In the genomic region with DNA sequence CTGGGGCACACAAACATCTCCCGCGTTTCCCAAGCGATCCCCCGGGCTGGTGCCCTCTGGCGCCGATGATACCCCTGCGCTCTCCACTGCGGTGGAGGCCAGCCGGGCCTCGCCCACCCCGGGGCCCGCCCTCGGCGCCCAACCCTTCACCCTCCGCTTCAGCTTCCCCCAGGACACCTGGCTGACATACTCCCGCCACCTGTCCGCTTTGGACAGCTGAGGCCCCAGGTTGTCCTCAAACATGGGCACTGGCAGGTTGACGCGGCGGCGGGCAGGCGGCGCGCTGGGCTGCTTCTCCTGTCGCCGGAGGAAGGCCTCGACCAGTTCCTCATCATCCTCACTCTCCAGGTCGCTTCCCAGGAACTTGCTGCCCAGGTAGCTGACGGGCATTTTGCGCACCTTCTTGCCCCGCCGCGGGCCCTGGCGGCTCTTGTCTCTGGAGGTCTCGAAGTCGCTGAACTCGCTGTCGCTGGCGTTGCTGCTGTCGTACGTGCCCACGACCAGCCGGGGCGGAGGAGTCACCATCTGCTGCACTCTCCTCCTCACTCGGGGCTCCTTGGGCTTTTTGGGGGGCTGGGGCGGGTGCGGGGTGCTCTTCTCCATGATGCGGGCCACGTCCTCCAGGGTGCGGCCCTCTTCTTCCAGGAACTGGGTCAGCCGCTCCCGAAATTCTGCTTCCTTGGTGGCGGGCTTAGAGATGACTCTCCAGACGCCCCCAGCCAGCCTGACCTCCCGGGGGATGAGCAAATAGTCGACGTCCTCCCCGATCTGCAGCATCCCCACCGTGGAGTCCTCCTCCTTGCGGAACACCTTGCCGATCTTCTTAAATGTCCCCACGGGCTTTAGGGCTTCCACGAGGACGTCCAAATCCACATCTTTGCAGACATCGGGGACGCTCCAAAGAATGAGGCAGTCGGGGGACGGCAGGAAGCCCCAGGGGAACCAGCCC, we compare ENCODE assay signal across 11 cellular contexts. TPM values are rescaled to one million over a fixed set of nuclear protein-coding genes. Genes with fewer than 3 reads are reported as not detected.
A peak's percentile ranks its signal among the peaks of the same experiment; 100 is the strongest.
DNase-seq lines count a peak whose midpoint lies in the region; ATAC-seq and TF ChIP-seq lines count a peak whose summit lies in the region.
"Had no signal": no experiment of that assay in that cellular context is flagged by ENCODE, and none has a peak within 500 bp of the region (broad histone marks: within the 10 kb centered on the region; RNA-seq: fewer than 3 reads in every experiment).

No MANE protein-coding gene starts in this region.

- ATAC-seq in Right ventricle myocardium superior (ENCODE audit: poor library complexity): no peak
- ATAC-seq: activated CD4-positive, CD25-positive, alpha-beta regulatory T cell treated with anti-CD3 and anti-CD28 coated beads, Interleukin-2, amount 50 U/mL, for 24 hours; HCT116 had no signal

- H3K27me3 Mint-ChIP-seq in neural crest cell (ENCODE audit: low read depth): peaks cover 17% of the 10 kb centered on the region

- H3K36me3 ChIP-seq in cardiac muscle cell (no peaks in the 10 kb centered on the region), vagina (no peaks in the 10 kb centered on the region)

- peak overlapping the region; percentile 96 for H3K4me3 Mint-ChIP-seq in neural crest cell

- H3K9me3 ChIP-seq in cardiac muscle cell (ENCODE audit: low read depth) (no peaks in the 10 kb centered on the region), vagina (no peaks in the 10 kb centered on the region)

- TF ChIP-seq POLR2A in vagina (IDR thresholded peaks at IDR 0.05): no peak

- DNase-seq in cardiac muscle cell (ENCODE audit: low read depth in 1 of 2, low spot score in 1 of 2) (peak in 1 of 2 donors; percentile 54), Right ventricle myocardium superior (no peak), fibroblast of mammary gland (ENCODE audit: low read depth) (no peak), neural crest cell (ENCODE audit: low read depth, low spot score) (no peak), vagina (ENCODE audit: extremely low spot score in 2 of 2) (no peak), NCI-H1694 treated with DMSO at 0.1 percent for 48 hours (lab: John Stamatoyannopoulos, UW) (no peak), 8988T (no peak)
- DNase-seq in activated CD4-positive, alpha-beta T cell treated with anti-CD3 and anti-CD28 coated beads for 48 hours: no peak
- DNase-seq: NK-92 treated with Interleukin-12 subunit alpha and Interleukin-12 subunit beta, amount 100 ng/mL, for 24 hours had no signal

- intact Hi-C loops in Right ventricle myocardium superior (cut with DNase I): no loop called here
- intact Hi-C loops in vagina (cut with DNase I): no loop called here

- H3K4me1 Mint-ChIP-seq in neural crest cell: peaks cover 79% of the 10 kb centered on the region

- H3K27me3 ChIP-seq in cardiac muscle cell: no peaks in the 10 kb centered on the region
- no peaks in the 10 kb centered on the region for H3K27me3 ChIP-seq in vagina

- H3K27ac Mint-ChIP-seq in neural crest cell (ENCODE audit: unreplicated experiment): peak overlapping the region; percentile 95

- H3K9me3 Mint-ChIP-seq in neural crest cell: no peaks in the 10 kb centered on the region

- peak overlapping the region; percentile 76 for H3K4me3 ChIP-seq in cardiac muscle cell
- H3K4me3 ChIP-seq in fibroblast of mammary gland (ENCODE audit: control insufficient read depth, low read depth, low read length): peak overlapping the region; percentile 63
- peak overlapping the region; percentile 54 to 58 for H3K4me3 ChIP-seq in vagina

- peaks cover 6% of the 10 kb centered on the region for H3K36me3 Mint-ChIP-seq in neural crest cell (ENCODE audit: low read depth)

- peak; percentile 17 for TF ChIP-seq CTCF in cardiac muscle cell (IDR thresholded peaks at IDR 0.05; ENCODE audit: low read depth, low read length)
- TF ChIP-seq CTCF in fibroblast of mammary gland (conservative IDR thresholded peaks at IDR 0.05; ENCODE audit: control insufficient read depth, insufficient read depth, low read depth, low read length): no peak
- no peak for TF ChIP-seq CTCF in neural crest cell (conservative IDR thresholded peaks at IDR 0.05)
- TF ChIP-seq CTCF in vagina (IDR thresholded peaks at IDR 0.05): no peak

- peak overlapping the region; percentile 96 for H3K27ac ChIP-seq in cardiac muscle cell
- H3K27ac ChIP-seq in vagina: peak overlapping the region; percentile 79

- H3K4me1 ChIP-seq in cardiac muscle cell (ENCODE audit: low read depth) (peaks cover 30% of the 10 kb centered on the region), vagina (peaks cover 70% of the 10 kb centered on the region)

RNA-seq across cellular contexts. Expression of a gene that starts 1.1 kb away (rescaled TPM):
- 91.7 and 127 TPM in 2 replicates for total RNA-seq in cardiac muscle cell
- 74.0 and 92.9 TPM in 2 replicates for polyA plus RNA-seq in cardiac muscle cell
- total RNA-seq in Right ventricle myocardium superior: 28.1 TPM
- total RNA-seq in neural crest cell: 23.9 and 25.1 TPM in 2 replicates
- total RNA-seq in vagina: 7.4 TPM

RNA-seq across cellular contexts. Expression of a gene that starts 16.4 kb away (rescaled TPM):
- total RNA-seq in cardiac muscle cell: 0.69 and 0.81 TPM in 2 replicates
- polyA plus RNA-seq in cardiac muscle cell: 0.20 TPM in 1 of 2 replicates, not detected in the other
- total RNA-seq in Right ventricle myocardium superior: not detected
- total RNA-seq in neural crest cell: 1.4 and 1.7 TPM in 2 replicates
- 0.25 TPM for total RNA-seq in vagina

RNA-seq across cellular contexts. Expression of a gene that starts 59.1 kb away (rescaled TPM):
- 67.8 and 71.7 TPM in 2 replicates for total RNA-seq in cardiac muscle cell
- polyA plus RNA-seq in cardiac muscle cell: 38.3 and 46.4 TPM in 2 replicates
- 7.3 TPM for total RNA-seq in Right ventricle myocardium superior
- 28.4 and 29.9 TPM in 2 replicates for total RNA-seq in neural crest cell
- 1.5 TPM for total RNA-seq in vagina
